ENCODE assay signal across 21 cellular contexts in the genomic region with DNA sequence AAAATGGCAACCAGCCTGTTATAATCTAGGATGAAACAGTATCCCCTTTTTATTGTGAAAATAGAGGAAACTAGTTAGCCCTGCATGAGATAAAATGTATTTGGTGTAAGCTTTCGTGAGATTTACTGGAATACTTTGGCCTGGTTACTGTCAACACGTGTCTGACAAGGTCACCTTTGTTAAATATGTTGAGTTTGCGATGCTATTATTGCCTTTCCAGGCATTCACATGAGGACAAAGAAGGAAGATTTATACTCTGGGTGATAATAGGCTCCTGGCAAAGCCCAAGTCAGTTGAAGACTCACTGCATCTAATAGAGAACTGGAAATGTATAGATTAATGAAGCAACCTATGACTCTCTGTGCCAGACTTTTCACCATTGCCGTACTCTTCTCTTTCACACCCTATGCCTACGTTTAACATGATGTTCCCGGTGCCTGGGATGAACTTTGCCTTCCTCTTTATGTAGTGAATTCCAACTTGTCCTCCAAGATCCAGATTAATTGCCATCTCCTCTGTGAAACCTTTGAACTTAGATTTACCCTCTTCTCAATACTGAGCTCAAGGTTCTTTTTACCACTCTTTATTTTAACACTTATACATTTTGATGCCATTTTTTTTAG. TPM values are rescaled to one million over a fixed set of nuclear protein-coding genes. Genes with fewer than 3 reads are reported as not detected.
"Had no signal": no experiment of that assay in that cellular context is flagged by ENCODE, and none has a peak within 500 bp of the region (broad histone marks: within the 10 kb centered on the region; RNA-seq: fewer than 3 reads in every experiment).

No MANE protein-coding gene starts in this region.

- H3K36me3 Mint-ChIP-seq: naive thymus-derived CD8-positive, alpha-beta T cell; stimulated activated memory B cell treated with anti-CD40 and anti-IgM and Interleukin-4, amounts not matched to agents 10 μg/mL and 1 μg/mL and 100 μg/mL, for 72 hours had no signal

- ATAC-seq: left ventricle myocardium superior; naive thymus-derived CD8-positive, alpha-beta T cell; stimulated activated memory B cell treated with anti-CD40 and anti-IgM and Interleukin-4, amounts not matched to agents 10 μg/mL and 1 μg/mL and 100 μg/mL, for 72 hours had no signal

- H3K4me1 Mint-ChIP-seq: central memory CD8-positive, alpha-beta T cell; naive thymus-derived CD8-positive, alpha-beta T cell; stimulated activated memory B cell treated with anti-CD40 and anti-IgM and Interleukin-4, amounts not matched to agents 10 μg/mL and 1 μg/mL and 100 μg/mL, for 72 hours had no signal

- H3K9me3 Mint-ChIP-seq: activated CD4-positive, alpha-beta T cell treated with anti-CD3 and anti-CD28 coated beads, Interleukin-2, amount 10 ng/mL, durations not matched to agents 24 days and 14 days; activated naive CD4-positive, alpha-beta T cell treated with anti-CD3 and anti-CD28 coated beads for 36 hours; activated T-cell treated with anti-CD3 and anti-CD28 coated beads, Interleukin-2, amount 50 U/mL, for 4 hours; central memory CD8-positive, alpha-beta T cell; dendritic cell treated with granulocyte-macrophage colony-stimulating factor and Interleukin-4, amounts not matched to agents 40 ng/mL and 50 ng/mL, for 4 days; naive thymus-derived CD8-positive, alpha-beta T cell; stimulated activated memory B cell treated with anti-CD40 and anti-IgM and Interleukin-4, amounts not matched to agents 10 μg/mL and 1 μg/mL and 100 μg/mL, for 72 hours had no signal

- H3K27ac ChIP-seq: ovary, thoracic aorta, upper lobe of left lung had no signal

- H3K36me3 ChIP-seq: ovary, spleen, thoracic aorta, upper lobe of left lung had no signal

- H3K9me3 ChIP-seq: ovary, spleen, thoracic aorta, upper lobe of left lung had no signal

- DNase-seq: activated CD4-positive, alpha-beta T cell treated with anti-CD3 and anti-CD28 coated beads, Interleukin-2, amount 10 ng/mL, durations not matched to agents 24 days and 14 days; activated CD8-positive, alpha-beta memory T cell treated with anti-CD3 and anti-CD28 coated beads, Interleukin-2, amount 50 U/mL, for 4 hours; activated naive CD4-positive, alpha-beta T cell treated with anti-CD3 and anti-CD28 coated beads for 36 hours; activated T-cell treated with anti-CD3 and anti-CD28 coated beads, Interleukin-2, amount 50 U/mL, for 4 hours; anterior cingulate cortex; brain microvascular endothelial cell; effector memory CD4-positive, alpha-beta T cell; foreskin melanocyte; left ventricle myocardium superior; mesendoderm; naive thymus-derived CD8-positive, alpha-beta T cell; ovary; spleen; stimulated activated CD4-positive, alpha-beta T cell treated with anti-CD3 and anti-CD28 coated beads, Interleukin-4, amount 100 ng/mL, for 4 hours; T-helper 1 cell; T1000; upper lobe of left lung had no signal

- H3K27ac Mint-ChIP-seq: activated CD4-positive, alpha-beta T cell treated with anti-CD3 and anti-CD28 coated beads, Interleukin-2, amount 10 ng/mL, durations not matched to agents 24 days and 14 days; activated naive CD4-positive, alpha-beta T cell treated with anti-CD3 and anti-CD28 coated beads for 36 hours; dendritic cell treated with granulocyte-macrophage colony-stimulating factor and Interleukin-4, amounts not matched to agents 40 ng/mL and 50 ng/mL, for 4 days; naive thymus-derived CD8-positive, alpha-beta T cell; stimulated activated memory B cell treated with anti-CD40 and anti-IgM and Interleukin-4, amounts not matched to agents 10 μg/mL and 1 μg/mL and 100 μg/mL, for 72 hours had no signal

- H3K4me3 ChIP-seq: ovary, spleen, thoracic aorta, upper lobe of left lung had no signal

- H3K27me3 Mint-ChIP-seq: activated CD4-positive, alpha-beta T cell treated with anti-CD3 and anti-CD28 coated beads, Interleukin-2, amount 10 ng/mL, durations not matched to agents 24 days and 14 days; dendritic cell treated with granulocyte-macrophage colony-stimulating factor and Interleukin-4, amounts not matched to agents 40 ng/mL and 50 ng/mL, for 4 days had no signal

- H3K27me3 ChIP-seq: brain microvascular endothelial cell, ovary, upper lobe of left lung had no signal

- H3K4me3 Mint-ChIP-seq: activated CD4-positive, alpha-beta T cell treated with anti-CD3 and anti-CD28 coated beads, Interleukin-2, amount 10 ng/mL, durations not matched to agents 24 days and 14 days; activated naive CD4-positive, alpha-beta T cell treated with anti-CD3 and anti-CD28 coated beads for 36 hours; activated T-cell treated with anti-CD3 and anti-CD28 coated beads, Interleukin-2, amount 50 U/mL, for 4 hours; central memory CD8-positive, alpha-beta T cell; dendritic cell treated with granulocyte-macrophage colony-stimulating factor and Interleukin-4, amounts not matched to agents 40 ng/mL and 50 ng/mL, for 4 days; naive thymus-derived CD8-positive, alpha-beta T cell; stimulated activated memory B cell treated with anti-CD40 and anti-IgM and Interleukin-4, amounts not matched to agents 10 μg/mL and 1 μg/mL and 100 μg/mL, for 72 hours had no signal

RNA-seq across cellular contexts. Expression of gene ITGA2, which starts 33.8 kb away (rescaled TPM):
- total RNA-seq: naive thymus-derived CD8-positive, alpha-beta T cell had no signal
